ENCODE assay signal across 1 cellular context in the genomic region with DNA sequence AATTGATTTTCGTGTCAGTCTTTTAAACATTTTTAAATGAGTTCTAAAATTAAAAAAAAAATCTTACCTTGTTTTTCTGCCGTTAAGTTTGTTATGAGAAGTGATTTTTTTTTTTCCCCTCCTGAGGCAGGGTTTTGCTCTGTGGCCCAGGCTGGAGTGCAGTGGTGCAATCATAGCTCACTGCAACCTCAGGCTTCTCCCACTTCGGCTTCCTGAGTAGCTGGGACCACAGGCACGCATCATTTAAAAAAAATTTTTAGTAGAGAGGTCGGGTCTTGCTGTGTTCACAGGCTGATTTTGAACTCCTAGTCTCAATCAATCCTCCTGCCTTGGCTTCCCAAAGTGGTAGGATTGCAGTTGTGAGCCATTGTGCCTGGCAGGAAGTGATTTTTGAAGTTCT.
TF ChIP-seq lines count a peak whose summit lies in the region.

No MANE protein-coding gene starts in this region.

TF ChIP-seq in SK-N-SH, 30 proteins besides CTCF, POLR2A, EP300 and RAD21 (continued from another document):
- TF ChIP-seq TCF12 (IDR thresholded peaks at IDR 0.05) = no peak
- no peak for TF ChIP-seq ELF1 (IDR thresholded peaks at IDR 0.05)
- no peak for TF ChIP-seq FOXM1 (IDR thresholded peaks at IDR 0.05; ENCODE audit: low read depth)
- no peak for TF ChIP-seq MEF2A (IDR thresholded peaks at IDR 0.05; ENCODE audit: borderline replicate concordance, low read depth)
- no peak for TF ChIP-seq NRF1 (IDR thresholded peaks at IDR 0.05; ENCODE audit: low read depth, low read length)
- no peak for TF ChIP-seq RXRA (IDR thresholded peaks at IDR 0.05; ENCODE audit: borderline replicate concordance, low read depth)
- TF ChIP-seq MXI1 (IDR thresholded peaks at IDR 0.05; ENCODE audit: low read depth, low read length) = no peak
- TF ChIP-seq, protein P1, sequence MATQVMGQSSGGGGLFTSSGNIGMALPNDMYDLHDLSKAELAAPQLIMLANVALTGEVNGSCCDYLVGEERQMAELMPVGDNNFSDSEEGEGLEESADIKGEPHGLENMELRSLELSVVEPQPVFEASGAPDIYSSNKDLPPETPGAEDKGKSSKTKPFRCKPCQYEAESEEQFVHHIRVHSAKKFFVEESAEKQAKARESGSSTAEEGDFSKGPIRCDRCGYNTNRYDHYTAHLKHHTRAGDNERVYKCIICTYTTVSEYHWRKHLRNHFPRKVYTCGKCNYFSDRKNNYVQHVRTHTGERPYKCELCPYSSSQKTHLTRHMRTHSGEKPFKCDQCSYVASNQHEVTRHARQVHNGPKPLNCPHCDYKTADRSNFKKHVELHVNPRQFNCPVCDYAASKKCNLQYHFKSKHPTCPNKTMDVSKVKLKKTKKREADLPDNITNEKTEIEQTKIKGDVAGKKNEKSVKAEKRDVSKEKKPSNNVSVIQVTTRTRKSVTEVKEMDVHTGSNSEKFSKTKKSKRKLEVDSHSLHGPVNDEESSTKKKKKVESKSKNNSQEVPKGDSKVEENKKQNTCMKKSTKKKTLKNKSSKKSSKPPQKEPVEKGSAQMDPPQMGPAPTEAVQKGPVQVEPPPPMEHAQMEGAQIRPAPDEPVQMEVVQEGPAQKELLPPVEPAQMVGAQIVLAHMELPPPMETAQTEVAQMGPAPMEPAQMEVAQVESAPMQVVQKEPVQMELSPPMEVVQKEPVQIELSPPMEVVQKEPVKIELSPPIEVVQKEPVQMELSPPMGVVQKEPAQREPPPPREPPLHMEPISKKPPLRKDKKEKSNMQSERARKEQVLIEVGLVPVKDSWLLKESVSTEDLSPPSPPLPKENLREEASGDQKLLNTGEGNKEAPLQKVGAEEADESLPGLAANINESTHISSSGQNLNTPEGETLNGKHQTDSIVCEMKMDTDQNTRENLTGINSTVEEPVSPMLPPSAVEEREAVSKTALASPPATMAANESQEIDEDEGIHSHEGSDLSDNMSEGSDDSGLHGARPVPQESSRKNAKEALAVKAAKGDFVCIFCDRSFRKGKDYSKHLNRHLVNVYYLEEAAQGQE (IDR thresholded peaks at IDR 0.05; ENCODE audit: low read depth, low read length) = no peak
- no peak for TF ChIP-seq GATA2 (CRISPR knock-in tag; IDR thresholded peaks at IDR 0.05)
- no peak for TF ChIP-seq GABPA (IDR thresholded peaks at IDR 0.05; ENCODE audit: low read depth)
- TF ChIP-seq EZH2phosphoT487 (IDR thresholded peaks at IDR 0.05; ENCODE audit: borderline replicate concordance, low read depth) = no peak
- TF ChIP-seq NFIC (IDR thresholded peaks at IDR 0.05; ENCODE audit: borderline replicate concordance) = no peak
- TF ChIP-seq RFX5 (IDR thresholded peaks at IDR 0.05; ENCODE audit: low read length) = no peak
- TF ChIP-seq TAF1 (IDR thresholded peaks at IDR 0.05; ENCODE audit: borderline replicate concordance, low read depth, low read length) = no peak
- TF ChIP-seq POLR2AphosphoS5 (IDR thresholded peaks at IDR 0.05; ENCODE audit: low read depth, low read length) = no peak
